17 cellular contexts compared by ENCODE assay signal in the genomic region with DNA sequence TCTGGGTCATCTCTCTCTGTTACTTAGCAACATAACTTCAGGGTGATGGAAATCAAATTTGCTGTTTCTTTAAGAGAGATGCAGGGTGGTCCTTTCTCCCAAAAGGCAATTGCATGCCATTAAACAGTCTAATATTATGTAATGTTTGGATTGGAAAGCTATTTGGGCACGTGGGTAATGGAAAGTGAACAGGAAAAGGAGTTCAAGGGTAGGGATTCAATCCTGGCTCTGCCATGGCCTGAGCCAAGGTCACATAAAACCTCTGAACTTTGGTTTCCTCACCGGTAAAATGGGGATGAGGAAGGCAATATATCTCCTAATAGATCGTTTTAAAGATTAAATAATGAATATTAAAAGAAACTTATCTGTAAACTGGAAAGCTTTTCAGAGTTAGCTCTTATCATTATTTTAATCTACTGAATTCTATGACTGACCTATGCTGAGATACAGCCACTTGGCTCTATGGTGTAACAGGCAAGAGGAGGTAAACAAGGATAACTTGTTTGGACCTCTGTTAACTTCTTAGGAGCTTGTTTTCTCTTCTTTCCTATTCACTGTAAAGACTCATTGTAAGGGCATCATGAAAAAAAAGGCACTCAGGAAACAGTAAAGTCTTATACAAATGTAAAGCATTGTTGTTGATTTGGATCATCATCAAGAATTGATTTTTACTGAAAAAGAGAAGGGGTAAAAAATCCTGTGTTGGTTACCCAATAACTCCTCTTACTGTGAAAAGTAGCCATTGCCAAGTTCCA. TPM values are rescaled to one million over a fixed set of nuclear protein-coding genes. Genes with fewer than 3 reads are reported as not detected.
DNase-seq lines count a peak whose midpoint lies in the region; ATAC-seq, FAIRE-seq and TF ChIP-seq lines count a peak whose summit lies in the region.
"Had no signal": no experiment of that assay in that cellular context is flagged by ENCODE, and none has a peak within 500 bp of the region (broad histone marks: within the 10 kb centered on the region; RNA-seq: fewer than 3 reads in every experiment).

No MANE protein-coding gene starts in this region.

- H3K4me1 ChIP-seq in left ventricle myocardium inferior (peaks cover 22% of the 10 kb centered on the region), parathyroid adenoma (peaks cover 31% of the 10 kb centered on the region), kidney (ENCODE audit: control insufficient read depth in 1 of 2, insufficient read depth in 1 of 2, low read depth in 1 of 2, low read length in 2 of 2) (peaks cover 0 to 10% of the 10 kb centered on the region in 2 donors)
- H3K4me1 ChIP-seq: BLaER1 had no signal

- peak; percentile 63 for ATAC-seq in Right ventricle myocardium inferior

- H3K36me3 ChIP-seq in left ventricle myocardium inferior (peaks cover 18% of the 10 kb centered on the region), parathyroid adenoma (ENCODE audit: control insufficient read depth, insufficient read depth, low read length) (no peaks in the 10 kb centered on the region), kidney (ENCODE audit: control insufficient read depth in 1 of 2, insufficient read depth in 2 of 2, low read length in 2 of 2) (no peaks in the 10 kb centered on the region)
- H3K36me3 ChIP-seq: BLaER1 had no signal

- H3K79me2 ChIP-seq in parathyroid adenoma: peaks cover under 1% of the 10 kb centered on the region

- H3K4me2 ChIP-seq in parathyroid adenoma (ENCODE audit: low read length): no peak overlapping the region
- H3K4me2 ChIP-seq: BLaER1 had no signal

- H3K4me3 ChIP-seq in left ventricle myocardium inferior: no peak overlapping the region
- no peak overlapping the region for H3K4me3 ChIP-seq in parathyroid adenoma (ENCODE audit: low read depth, low read length)
- H3K4me3 ChIP-seq in kidney (ENCODE audit: low read length in 2 of 2): no peak overlapping the region
- H3K4me3 ChIP-seq: BLaER1, GM23248 had no signal

- H3K9ac ChIP-seq in parathyroid adenoma (no peak overlapping the region), kidney (ENCODE audit: low read length in 2 of 2) (no peak overlapping the region)
- H3K9ac ChIP-seq: BLaER1, GM23248 had no signal

- no peak for TF ChIP-seq CTCF in left ventricle myocardium inferior (IDR thresholded peaks at IDR 0.05; ENCODE audit: borderline replicate concordance)
- TF ChIP-seq CTCF in parathyroid adenoma (IDR thresholded peaks at IDR 0.05): no peak
- no peak for TF ChIP-seq CTCF in kidney (IDR thresholded peaks at IDR 0.05; ENCODE audit: borderline replicate concordance, extremely low read depth, insufficient read depth)

- H3K9me3 ChIP-seq in left ventricle myocardium inferior (replicated peaks) (no peaks in the 10 kb centered on the region), parathyroid adenoma (ENCODE audit: control insufficient read depth, low read length) (no peaks in the 10 kb centered on the region), kidney (ENCODE audit: control insufficient read depth in 1 of 2, low read length in 2 of 2) (no peaks in the 10 kb centered on the region)
- H3K9me3 ChIP-seq: BLaER1 had no signal

- intact Hi-C loops in Right ventricle myocardium inferior (cut with DNase I): loop anchor here (5.0 kb wide), 1 partner anchor 229 kb away; a partner anchor contains a TSS
- intact Hi-C loops in cardiac septum (cut with DNase I): loop anchor here (5.0 to 10.0 kb wide), 4 partner anchors 89 to 1252 kb away; a partner anchor contains a TSS
- intact Hi-C loops in left ventricle myocardium inferior (cut with micrococcal nuclease): no loop called here
- intact Hi-C loops in kidney (cut with DNase I): no loop called here

- DNase-seq in Right ventricle myocardium inferior (ENCODE audit: missing footprints) (no peak), cardiac septum (ENCODE audit: low spot score) (no peak), left ventricle myocardium inferior (no peak), DMS114 treated with DMSO at 0.1 percent for 48 hours (lab: John Stamatoyannopoulos, UW; ENCODE audit: unreplicated experiment) (no peak), ACHN (no peak), kidney (no peak), ureter (ENCODE audit: low spot score) (no peak)
- DNase-seq: 8988T, KG1, NCI-H2081 treated with DMSO at 0.1 percent for 48 hours, NCI-H524 treated with DMSO at 0.1 percent for 48 hours had no signal

- peak overlapping the region; percentile 50 for H3K27ac ChIP-seq in left ventricle myocardium inferior (replicated peaks)
- peak overlapping the region; percentile 86 for H3K27ac ChIP-seq in parathyroid adenoma
- H3K27ac ChIP-seq in kidney (ENCODE audit: low read depth in 2 of 2, low read length in 2 of 2): peak overlapping the region in 1 of 2 donors; percentile 35
- H3K27ac ChIP-seq: BLaER1, GM23248 had no signal

- H3K27me3 ChIP-seq in left ventricle myocardium inferior (ENCODE audit: low read depth) (no peaks in the 10 kb centered on the region), parathyroid adenoma (ENCODE audit: control insufficient read depth, insufficient read depth, low read length) (no peaks in the 10 kb centered on the region)
- H3K27me3 ChIP-seq: BLaER1 had no signal

- no peak for FAIRE-seq in kidney (lab: Jason Lieb, UNC)
- FAIRE-seq: D721Med had no signal

- H2AFZ ChIP-seq in parathyroid adenoma: peak overlapping the region; percentile 19
- H2AFZ ChIP-seq: GM23248 had no signal

- in situ Hi-C loops in ACHN (cut with HindIII; ENCODE audit: low pct_ligation_motif_present, low pct_unique_long_range_greater_than_20kb, low sequenced_read_pairs): no loop called here

RNA-seq across cellular contexts. Expression of a gene that starts 55.7 kb away (rescaled TPM):
- total RNA-seq in Right ventricle myocardium inferior (0.24 TPM), cardiac septum (not detected), left ventricle myocardium inferior (0.25 TPM), kidney (0.35 TPM), ureter (0.18 TPM)
- polyA plus RNA-seq in kidney (ENCODE audit: insufficient read depth, low read depth, low replicate concordance): not detected
- total RNA-seq: CD8-positive, alpha-beta T cell; GM23248; M059J had no signal
- polyA plus RNA-seq: GM23248 had no signal

Comparison
In these comparisons a context has a peak if more than half of its experiments do, and no peak if none do; other contexts are left out.
1. intact Hi-C loops: an anchor here in Right ventricle myocardium inferior (5.0 kb wide) and cardiac septum (5.0 to 10.0 kb wide); none called in left ventricle myocardium inferior and kidney.